ENCODE assay signal across 8 cellular contexts in genomic region chr20:21244808-21245207, GRCh38.
"Had no signal": no experiment of that assay in that cellular context is flagged by ENCODE, and none has a peak within 500 bp of the region (broad histone marks: within the 10 kb centered on the region; RNA-seq: fewer than 3 reads in every experiment).

No MANE protein-coding gene starts in this region.

- H3K9ac ChIP-seq: GM23248 had no signal

- H3K27ac Mint-ChIP-seq: HFFc6 had no signal

- H3K4me3 ChIP-seq: GM23248 had no signal

- DNase-seq: GM23248, GOT3, H7, HCEC 1CT, HFFc6, KBM-7 had no signal

- H3K27ac ChIP-seq: GM23248, HL-60 had no signal

- H3K9me3 Mint-ChIP-seq: HFFc6 had no signal

- H3K4me3 Mint-ChIP-seq: HFFc6, IgD-negative memory B cell had no signal

- H2AFZ ChIP-seq: GM23248 had no signal

- H3K27me3 Mint-ChIP-seq: IgD-negative memory B cell had no signal

- H3K4me1 Mint-ChIP-seq: IgD-negative memory B cell had no signal
